In genomic region chr22:41096391-41096790, GRCh38 we compare ENCODE assay signal across 13 cellular contexts. TPM values are rescaled to one million over a fixed set of nuclear protein-coding genes. Genes with fewer than 3 reads are reported as not detected.
DNase-seq lines count a peak whose midpoint lies in the region; ATAC-seq and TF ChIP-seq lines count a peak whose summit lies in the region.
"Had no signal": no experiment of that assay in that cellular context is flagged by ENCODE, and none has a peak within 500 bp of the region (broad histone marks: within the 10 kb centered on the region; RNA-seq: fewer than 3 reads in every experiment).

No MANE protein-coding gene starts in this region.

- intact Hi-C loops in natural killer cell (cut with micrococcal nuclease): loop anchor here (10.0 kb wide), 1 partner anchor 172 kb away; no protein-coding TSS in a partner anchor

- peaks cover 18 to 74% (median 54%) of the 10 kb centered on the region in 4 donors for H3K4me1 Mint-ChIP-seq in CD4-positive, CD25-positive, alpha-beta regulatory T cell
- peaks cover 50% of the 10 kb centered on the region for H3K4me1 Mint-ChIP-seq in HFFc6 (ENCODE audit: low read depth)
- peaks cover 64% of the 10 kb centered on the region for H3K4me1 Mint-ChIP-seq in activated naive CD8-positive, alpha-beta T cell treated with anti-CD3 and anti-CD28 coated beads, Interleukin-2, amount 50 U/mL, for 24 hours
- H3K4me1 Mint-ChIP-seq in natural killer cell: peaks cover 72 to 76% of the 10 kb centered on the region in 2 donors

- H3K27me3 Mint-ChIP-seq in CD4-positive, CD25-positive, alpha-beta regulatory T cell: peaks cover 5% of the 10 kb centered on the region
- H3K27me3 Mint-ChIP-seq in HFFc6 (ENCODE audit: insufficient read depth): no peaks in the 10 kb centered on the region
- H3K27me3 Mint-ChIP-seq in activated naive CD8-positive, alpha-beta T cell treated with anti-CD3 and anti-CD28 coated beads, Interleukin-2, amount 50 U/mL, for 24 hours: no peaks in the 10 kb centered on the region
- no peaks in the 10 kb centered on the region for H3K27me3 Mint-ChIP-seq in natural killer cell (ENCODE audit: low read depth in 2 of 2)

- peaks cover 74% of the 10 kb centered on the region for H3K4me1 ChIP-seq in CD4-positive, CD25-positive, alpha-beta regulatory T cell (ENCODE audit: control insufficient read depth, insufficient read depth, low read length, poor library complexity, severe bottlenecking)

- peak overlapping the region in 2 of 3 donors; percentile 5 to 51 for H3K27ac Mint-ChIP-seq in CD4-positive, CD25-positive, alpha-beta regulatory T cell
- H3K27ac Mint-ChIP-seq in HFFc6 (no peak overlapping the region), natural killer cell (peak overlapping the region; percentile 22 to 73)
- H3K27ac Mint-ChIP-seq in activated naive CD8-positive, alpha-beta T cell treated with anti-CD3 and anti-CD28 coated beads, Interleukin-2, amount 50 U/mL, for 24 hours: no peak overlapping the region

- H3K36me3 ChIP-seq in CD4-positive, CD25-positive, alpha-beta regulatory T cell (ENCODE audit: control insufficient read depth, insufficient read depth, low read length): peaks cover 7% of the 10 kb centered on the region

- no peak for TF ChIP-seq CTCF in HFFc6 (IDR thresholded peaks at IDR 0.05)
- no peak for TF ChIP-seq CTCF in natural killer cell (IDR thresholded peaks at IDR 0.05)

- no peaks in the 10 kb centered on the region for H3K27me3 ChIP-seq in CD4-positive, CD25-positive, alpha-beta regulatory T cell (ENCODE audit: control insufficient read depth, insufficient read depth, low read length)

- peaks cover 0 to 2% (median 0%) of the 10 kb centered on the region in 7 donors for H3K9me3 Mint-ChIP-seq in CD4-positive, CD25-positive, alpha-beta regulatory T cell
- no peaks in the 10 kb centered on the region for H3K9me3 Mint-ChIP-seq in HFFc6
- H3K9me3 Mint-ChIP-seq in activated naive CD8-positive, alpha-beta T cell treated with anti-CD3 and anti-CD28 coated beads, Interleukin-2, amount 50 U/mL, for 24 hours: no peaks in the 10 kb centered on the region
- no peaks in the 10 kb centered on the region for H3K9me3 Mint-ChIP-seq in natural killer cell

- peak overlapping the region; percentile 99 for H3K4me3 ChIP-seq in CD4-positive, CD25-positive, alpha-beta regulatory T cell (ENCODE audit: low read depth, low read length)

- ATAC-seq in CD4-positive, CD25-positive, alpha-beta regulatory T cell (ENCODE audit: low read depth in 2 of 2): no peak
- ATAC-seq in activated naive CD8-positive, alpha-beta T cell treated with anti-CD3 and anti-CD28 coated beads, Interleukin-2, amount 50 U/mL, for 24 hours: no peak
- no peak for ATAC-seq in natural killer cell

- DNase-seq in CD4-positive, CD25-positive, alpha-beta regulatory T cell: no peak
- DNase-seq in HFFc6 (no peak), natural killer cell (no peak), islet precursor cell (no peak), NCI-H1436 treated with DMSO at 0.1 percent for 48 hours (lab: John Stamatoyannopoulos, UW) (no peak), substantia nigra (lab: John Stamatoyannopoulos, UW) (no peak)
- no peak for DNase-seq in activated naive CD8-positive, alpha-beta T cell treated with anti-CD3 and anti-CD28 coated beads, Interleukin-2, amount 50 U/mL, for 24 hours
- no peak for DNase-seq in activated naive CD4-positive, alpha-beta T cell treated with anti-CD3 and anti-CD28 coated beads, Interleukin-2, amount 50 U/mL, for 16 hours
- DNase-seq: COR-L47; effector CD8-positive, alpha-beta T cell; HCEC 1CT; hippocampal formation; KG1 had no signal

- peak overlapping the region; percentile 83 to 100 (median 94) for H3K4me3 Mint-ChIP-seq in CD4-positive, CD25-positive, alpha-beta regulatory T cell
- peak overlapping the region; percentile 95 for H3K4me3 Mint-ChIP-seq in HFFc6
- peak overlapping the region; percentile 43 for H3K4me3 Mint-ChIP-seq in activated naive CD8-positive, alpha-beta T cell treated with anti-CD3 and anti-CD28 coated beads, Interleukin-2, amount 50 U/mL, for 24 hours
- H3K4me3 Mint-ChIP-seq in natural killer cell: peak overlapping the region; percentile 99

- H3K27ac ChIP-seq in CD4-positive, CD25-positive, alpha-beta regulatory T cell (ENCODE audit: insufficient read depth, low read length, poor library complexity, severe bottlenecking): no peak overlapping the region
- H3K27ac ChIP-seq in substantia nigra (ENCODE audit: low read depth, low read length, poor library complexity, severe bottlenecking): no peak overlapping the region

- H3K9me3 ChIP-seq in CD4-positive, CD25-positive, alpha-beta regulatory T cell (ENCODE audit: control insufficient read depth in 2 of 2, low read length in 2 of 2): no peaks in the 10 kb centered on the region

- peaks cover 8% of the 10 kb centered on the region for H3K36me3 Mint-ChIP-seq in CD4-positive, CD25-positive, alpha-beta regulatory T cell
- H3K36me3 Mint-ChIP-seq in HFFc6 (ENCODE audit: low read depth) (peaks cover 25% of the 10 kb centered on the region), natural killer cell (peaks cover 7% of the 10 kb centered on the region)
- H3K36me3 Mint-ChIP-seq in activated naive CD8-positive, alpha-beta T cell treated with anti-CD3 and anti-CD28 coated beads, Interleukin-2, amount 50 U/mL, for 24 hours (ENCODE audit: low read depth): peaks cover 17% of the 10 kb centered on the region

RNA-seq across cellular contexts. Expression of gene EP300, which starts 4.0 kb away (rescaled TPM):
- total RNA-seq in CD4-positive, CD25-positive, alpha-beta regulatory T cell: 177 TPM
- 10 to 100 TPM in 2 of 4 donors, 1 to 10 TPM in 2; 8.1 to 14.8 (median 10.7) TPM for polyA plus RNA-seq in CD4-positive, CD25-positive, alpha-beta regulatory T cell
- total RNA-seq in HFFc6 (2021; fragmentation: NEBNext Ultra II Directional; extraction: Animal tissue kit (Norgen Biotek cat#: 25700)): 10 to 100 TPM; 28.4 to 41.1 (median 33.1) TPM
- 100 to 1,000 TPM; 180 to 193 (median 188) TPM for total RNA-seq in natural killer cell

Comparison
In these comparisons a context has a peak if more than half of its experiments do, and no peak if none do; other contexts are left out.
1. H3K27ac Mint-ChIP-seq: peak in CD4-positive, CD25-positive, alpha-beta regulatory T cell (2 of 3) and natural killer cell (2 of 2); none in HFFc6 (single experiment) and activated naive CD8-positive, alpha-beta T cell treated with anti-CD3 and anti-CD28 coated beads, Interleukin-2, amount 50 U/mL, for 24 hours (single experiment).
2. H3K4me3 Mint-ChIP-seq: peak in every context shown above with its lines; median percentile 99 in natural killer cell; 95 in HFFc6; 94 in CD4-positive, CD25-positive, alpha-beta regulatory T cell; 43 in activated naive CD8-positive, alpha-beta T cell treated with anti-CD3 and anti-CD28 coated beads, Interleukin-2, amount 50 U/mL, for 24 hours.